ENCODE assay signal across 21 cellular contexts in genomic region chr7:158350166-158350900, GRCh38.
"Had no signal": no experiment of that assay in that cellular context is flagged by ENCODE, and none has a peak within 500 bp of the region (broad histone marks: within the 10 kb centered on the region; RNA-seq: fewer than 3 reads in every experiment).

No MANE protein-coding gene starts in this region.

- FAIRE-seq: colon, pancreas had no signal

- H3K36me3 Mint-ChIP-seq: immature natural killer cell had no signal

- H3K4me1 Mint-ChIP-seq: immature natural killer cell; naive thymus-derived CD4-positive, alpha-beta T cell had no signal

- H3K4me3 ChIP-seq: cardiac muscle cell, mucosa of descending colon, pancreas, upper lobe of left lung had no signal

- H3K4me3 Mint-ChIP-seq: immature natural killer cell; naive thymus-derived CD4-positive, alpha-beta T cell had no signal

- DNase-seq: activated CD4-positive, alpha-beta T cell treated with anti-CD3 and anti-CD28 coated beads, Interleukin-2, amount 50 U/mL, for 48 hours; activated CD8-positive, alpha-beta memory T cell treated with anti-CD3 and anti-CD28 coated beads, Interleukin-2, amount 50 U/mL, for 4 hours; activated gamma-delta T cell; activated T-cell treated with anti-CD3 and anti-CD28 coated beads, Interleukin-2, amount 50 U/mL, for 48 hours; effector CD4-positive, alpha-beta T cell; foreskin melanocyte; immature natural killer cell; mucosa of descending colon; naive thymus-derived CD4-positive, alpha-beta T cell; stimulated activated CD4-positive, alpha-beta T cell treated with anti-CD3 and anti-CD28 coated beads, Interleukin-15, amount 100 ng/mL, for 24 hours; stimulated activated CD4-positive, alpha-beta T cell treated with anti-CD3 and anti-CD28 coated beads, Interleukin-4, amount 100 ng/mL, for 1 hour; stimulated activated naive CD4-positive, alpha-beta T cell treated with Interleukin-2 at 50 U/mL for 16 hours; substantia nigra; T-helper 1 cell; T1000 had no signal

- H3K36me3 ChIP-seq: cardiac muscle cell, pancreas, upper lobe of left lung had no signal

- ATAC-seq: activated naive CD4-positive, alpha-beta T cell treated with anti-CD3 and anti-CD28 coated beads, Interleukin-2, amount 50 U/mL, for 72 hours; mucosa of descending colon; pancreas; SK-N-SH treated with all-trans-retinoic acid at 6 μM for 48 hours had no signal

- H3K9me3 ChIP-seq: pancreas had no signal

- H3K4me1 ChIP-seq: pancreas, upper lobe of left lung had no signal

- H3K27me3 ChIP-seq: pancreas, upper lobe of left lung had no signal

- H3K27ac Mint-ChIP-seq: activated naive CD4-positive, alpha-beta T cell treated with anti-CD3 and anti-CD28 coated beads, Interleukin-2, amount 50 U/mL, for 72 hours; immature natural killer cell; naive thymus-derived CD4-positive, alpha-beta T cell had no signal

- H3K27ac ChIP-seq: cardiac muscle cell, pancreas, upper lobe of left lung had no signal
